Comparison of ENCODE assay signal across 8 cellular contexts in genomic region chr16:11586856-11587642, GRCh38. TPM values are rescaled to one million over a fixed set of nuclear protein-coding genes. Genes with fewer than 3 reads are reported as not detected.
DNase-seq lines count a peak whose midpoint lies in the region; ATAC-seq and TF ChIP-seq lines count a peak whose summit lies in the region.

LITAF (minus strand) TSS chr16:11586919; CDS start chr16:11556730, 30,189 bp downstream.

- H4K20me1 ChIP-seq in GM23338 (replicated peaks; ENCODE audit: insufficient read depth) = no peaks in the 10 kb centered on the region

- H3K4me3 ChIP-seq in GM23338 (peak within 1 kb of the TSS; percentile 77), NB4 (ENCODE audit: low read depth, low read length) (peak within 1 kb of the TSS; percentile 72), mesendoderm (ENCODE audit: low read length) (peak within 1 kb of the TSS; percentile 68)

- peak within 1 kb of the TSS; percentile 84 for H3K4ac ChIP-seq in mesendoderm (ENCODE audit: low read depth, low read length)

- H3K4me1 Mint-ChIP-seq in GM23338 = peaks cover 40% of the 10 kb centered on the region
- peaks cover 29% of the 10 kb centered on the region for H3K4me1 Mint-ChIP-seq in activated CD8-positive, alpha-beta T cell treated with anti-CD3 and anti-CD28 coated beads for 36 hours (ENCODE audit: low read depth)
- H3K4me1 Mint-ChIP-seq in effector memory CD8-positive, alpha-beta T cell (ENCODE audit: low read depth in 2 of 2) = peaks cover 27 to 33% of the 10 kb centered on the region in 2 donors

- H3K79me1 ChIP-seq in mesendoderm (ENCODE audit: low read length) = peaks cover 9% of the 10 kb centered on the region

- H3K9ac ChIP-seq in mesendoderm (ENCODE audit: low read length) = peak within 1 kb of the TSS; percentile 80

- no peaks in the 10 kb centered on the region for H3K36me3 Mint-ChIP-seq in GM23338 (ENCODE audit: low read depth)
- H3K36me3 Mint-ChIP-seq in activated CD8-positive, alpha-beta T cell treated with anti-CD3 and anti-CD28 coated beads for 36 hours (ENCODE audit: low read depth) = peaks cover 22% of the 10 kb centered on the region
- H3K36me3 Mint-ChIP-seq in effector memory CD8-positive, alpha-beta T cell (ENCODE audit: insufficient read depth) = peaks cover 46% of the 10 kb centered on the region

- peak within 1 kb of the TSS; percentile 16 for H4K8ac ChIP-seq in mesendoderm (ENCODE audit: low read depth, low read length)

- no peaks in the 10 kb centered on the region for H3K9me2 ChIP-seq in GM23338 (ENCODE audit: insufficient read depth)

- CTCF ChIA-PET in activated CD8-positive, alpha-beta T cell treated with anti-CD3 and anti-CD28 coated beads for 36 hours (lab: Charles Lee) = interaction anchor here (1.0 to 1.6 kb wide), 8 partner anchors 10 to 623 kb away, joined by 3 to 6 read pairs (median 4); no protein-coding TSS in a partner anchor

- in situ Hi-C loops in G401 (cut with HindIII; ENCODE audit: low sequenced_read_pairs) = no loop called here

- H3K4me2 ChIP-seq in GM23338 = peak within 1 kb of the TSS; percentile 88
- H3K4me2 ChIP-seq in mesendoderm (ENCODE audit: low read length) = peak within 1 kb of the TSS; percentile 49

- 0 out of 2 replicates have a peak, but pooled peaks cover 8% of the 10 kb centered on the region for H3F3A ChIP-seq in GM23338 (replicated peaks; ENCODE audit: low read depth)

- peaks cover 34% of the 10 kb centered on the region for H3K4me1 ChIP-seq in GM23338 (ENCODE audit: insufficient read depth)
- peaks cover 6% of the 10 kb centered on the region for H3K4me1 ChIP-seq in mesendoderm (ENCODE audit: control insufficient read depth, low read depth, low read length)

- WGBS in mesendoderm (ENCODE audit: extremely low coverage, insufficient coverage, low lambda C conversion rate) = no CpG with 5 or more reads among the region's 74 CpGs

- TF ChIP-seq CTCF in GM23338 (conservative IDR thresholded peaks at IDR 0.05; ENCODE audit: low read depth in 2 of 2) = peak in 1 of 2 experiments; percentile 31; a peak in 2 of 4 replicates
- no peak for TF ChIP-seq CTCF in NB4 (IDR thresholded peaks at IDR 0.05; ENCODE audit: low read depth, low read length)
- TF ChIP-seq CTCF in activated CD8-positive, alpha-beta T cell treated with anti-CD3 and anti-CD28 coated beads for 36 hours (IDR thresholded peaks at IDR 0.05) = no peak

- peak within 1 kb of the TSS; percentile 78 for H2AFZ ChIP-seq in GM23338

- peak within 1 kb of the TSS; percentile 82 for H3K4me3 Mint-ChIP-seq in GM23338
- H3K4me3 Mint-ChIP-seq in activated CD8-positive, alpha-beta T cell treated with anti-CD3 and anti-CD28 coated beads for 36 hours = peak within 1 kb of the TSS; percentile 86
- peak within 1 kb of the TSS; percentile 91 to 97 for H3K4me3 Mint-ChIP-seq in effector memory CD8-positive, alpha-beta T cell

- peak within 1 kb of the TSS; percentile 31 for H3K18ac ChIP-seq in mesendoderm (ENCODE audit: low read length)

- H2BK5ac ChIP-seq in mesendoderm (ENCODE audit: low read length) = no peak within 1 kb of the TSS

- TF ChIP-seq POLR2A in NB4 (IDR thresholded peaks at IDR 0.05; ENCODE audit: extremely low read depth, insufficient read length) = peak; percentile 30

- H2BK15ac ChIP-seq in mesendoderm (replicated peaks; ENCODE audit: low read depth) = no peak within 1 kb of the TSS

- no peak within 1 kb of the TSS for H4K5ac ChIP-seq in mesendoderm (ENCODE audit: low read length)

- H3K36me3 ChIP-seq in GM23338 (ENCODE audit: insufficient read depth) (peaks cover 7% of the 10 kb centered on the region), mesendoderm (ENCODE audit: control insufficient read depth, insufficient read depth, low read length) (no peaks in the 10 kb centered on the region)

- peaks cover 36% of the 10 kb centered on the region for H3K27me3 Mint-ChIP-seq in GM23338 (ENCODE audit: insufficient read depth, low read depth, poor library complexity)
- H3K27me3 Mint-ChIP-seq in activated CD8-positive, alpha-beta T cell treated with anti-CD3 and anti-CD28 coated beads for 36 hours = no peaks in the 10 kb centered on the region
- no peaks in the 10 kb centered on the region for H3K27me3 Mint-ChIP-seq in effector memory CD8-positive, alpha-beta T cell

- DNase-seq in G401 (ENCODE audit: low spot score) (peak; percentile 25), GM23338 (ENCODE audit: low spot score) (peak; percentile 75), NB4 (ENCODE audit: low read depth) (peak; percentile 70), mesendoderm (peak; percentile 65), NCI-H446 treated with DMSO at 0.1 percent for 48 hours (lab: John Stamatoyannopoulos, UW) (no peak)
- DNase-seq in activated CD8-positive, alpha-beta T cell treated with anti-CD3 and anti-CD28 coated beads for 36 hours = peak; percentile 68
- DNase-seq in effector memory CD8-positive, alpha-beta T cell = peak; percentile 43 to 63 (median 45)
- peak; percentile 72 for DNase-seq in stimulated activated CD8-positive, alpha-beta memory T cell treated with anti-CD3 and anti-CD28 coated beads, Interleukin-4, amount 100 ng/mL, for 48 hours

- H3K27me3 ChIP-seq in GM23338 (ENCODE audit: insufficient read depth) (peaks cover 32% of the 10 kb centered on the region), mesendoderm (ENCODE audit: insufficient read depth, low read length, poor library complexity) (no peaks in the 10 kb centered on the region)

- intact Hi-C loops in activated CD8-positive, alpha-beta T cell treated with anti-CD3 and anti-CD28 coated beads for 36 hours (cut with micrococcal nuclease) = loop anchor here (10.0 kb wide), 1 partner anchor 58 kb away; no protein-coding TSS in a partner anchor

- peaks cover 43% of the 10 kb centered on the region for H3K79me2 ChIP-seq in GM23338 (replicated peaks; ENCODE audit: insufficient read depth)
- H3K79me2 ChIP-seq in mesendoderm (ENCODE audit: control insufficient read depth, insufficient read depth, low read length) = peaks cover 7% of the 10 kb centered on the region

- peak within 1 kb of the TSS; percentile 43 for H2AK5ac ChIP-seq in mesendoderm (ENCODE audit: low read length)

- H3K27ac Mint-ChIP-seq in GM23338 = no peak within 1 kb of the TSS
- peak within 1 kb of the TSS; percentile 96 for H3K27ac Mint-ChIP-seq in activated CD8-positive, alpha-beta T cell treated with anti-CD3 and anti-CD28 coated beads for 36 hours
- peak within 1 kb of the TSS; percentile 97 to 98 for H3K27ac Mint-ChIP-seq in effector memory CD8-positive, alpha-beta T cell

- H3K27ac ChIP-seq in GM23338 (ENCODE audit: low read depth) (peak within 1 kb of the TSS; percentile 82), mesendoderm (ENCODE audit: low read depth, low read length) (peak within 1 kb of the TSS; percentile 31)

- H2BK120ac ChIP-seq in mesendoderm (ENCODE audit: low read depth, low read length) = peak within 1 kb of the TSS; percentile 6

- H3K9me3 Mint-ChIP-seq in GM23338 = peaks cover 3% of the 10 kb centered on the region; the same call in 2 of the 3 replicates
- H3K9me3 Mint-ChIP-seq in activated CD8-positive, alpha-beta T cell treated with anti-CD3 and anti-CD28 coated beads for 36 hours = no peaks in the 10 kb centered on the region
- no peaks in the 10 kb centered on the region for H3K9me3 Mint-ChIP-seq in effector memory CD8-positive, alpha-beta T cell

- H3K23ac ChIP-seq in mesendoderm (ENCODE audit: low read length) = peak within 1 kb of the TSS; percentile 73

- POLR2A ChIA-PET in activated CD8-positive, alpha-beta T cell treated with anti-CD3 and anti-CD28 coated beads for 36 hours (lab: Charles Lee) = interaction anchor here (0.6 to 3.2 kb wide), 12 partner anchors 10 to 80 kb away, joined by 3 to 20 read pairs (median 4); no protein-coding TSS in a partner anchor

- H3K56ac ChIP-seq in mesendoderm (ENCODE audit: low read length) = peak within 1 kb of the TSS; percentile 94

- peak; percentile 70 for ATAC-seq in GM23338
- ATAC-seq in activated CD8-positive, alpha-beta T cell treated with anti-CD3 and anti-CD28 coated beads for 36 hours = peak; percentile 65
- ATAC-seq in effector memory CD8-positive, alpha-beta T cell (replicated peaks) = peak; percentile 61

TF ChIP-seq in GM23338, 12 proteins besides CTCF, POLR2A, EP300 and RAD21:
- TF ChIP-seq NANOG (IDR thresholded peaks at IDR 0.05; ENCODE audit: borderline replicate concordance) = no peak
- TF ChIP-seq POLR2AphosphoS5 (IDR thresholded peaks at IDR 0.05; ENCODE audit: low read depth) = peak; percentile 35; the same call in 1 of the 2 replicates

RNA-seq across cellular contexts. Expression of gene LITAF, which starts in this region (rescaled TPM):
- 43.3 and 50.5 TPM in 2 replicates for total RNA-seq in G401 (2014; rRNA removed; shearing (Covaris generic))
- total RNA-seq in GM23338 (2014; rRNA removed; shearing (Covaris generic)) = 131 and 139 TPM in 2 replicates
- polyA plus RNA-seq in GM23338 (2016; fragmentation: Nextera tagmentation; extraction: Ambion mirVana) = 147 and 158 TPM in 2 replicates
- 100 to 1,000 TPM; 108 to 110 TPM for total RNA-seq in activated CD8-positive, alpha-beta T cell treated with anti-CD3 and anti-CD28 coated beads for 36 hours
- polyA plus RNA-seq in mesendoderm (2013, experiment 1 of 2) = 69.9 TPM
- 73.4 TPM for polyA plus RNA-seq in mesendoderm (2013, experiment 2 of 2)
